13 cellular contexts compared by ENCODE assay signal in genomic region chr19:46635920-46636761, GRCh38. TPM values are rescaled to one million over a fixed set of nuclear protein-coding genes. Genes with fewer than 3 reads are reported as not detected.
DNase-seq lines count a peak whose midpoint lies in the region; ATAC-seq, FAIRE-seq and TF ChIP-seq lines count a peak whose summit lies in the region.
"Had no signal": no experiment of that assay in that cellular context is flagged by ENCODE, and none has a peak within 500 bp of the region (broad histone marks: within the 10 kb centered on the region; RNA-seq: fewer than 3 reads in every experiment).

GNG8 (minus strand) TSS chr19:46636202; CDS start chr19:46634682, 1,520 bp downstream.

- H3K14ac ChIP-seq in H1 (ENCODE audit: insufficient read length), result no peak within 1 kb of the TSS

- H3K27ac Mint-ChIP-seq in activated CD4-positive, alpha-beta memory T cell treated with anti-CD3 and anti-CD28 coated beads for 36 hours, result no peak within 1 kb of the TSS
- no peak within 1 kb of the TSS for H3K27ac Mint-ChIP-seq in activated CD4-positive, alpha-beta memory T cell treated with anti-CD3 and anti-CD28 coated beads, Interleukin-2, amount 10 ng/mL, durations not matched to agents 7 days and 5 days
- H3K27ac Mint-ChIP-seq in stimulated activated memory B cell treated with anti-CD40 and anti-IgM and Interleukin-4, amounts not matched to agents 10 μg/mL and 1 μg/mL and 100 μg/mL, for 72 hours, result no peak within 1 kb of the TSS

- FAIRE-seq in H1 (lab: Jason Lieb, UNC), result no peak
- FAIRE-seq: small intestine had no signal

- H3K4ac ChIP-seq in H1 (replicated peaks; ENCODE audit: insufficient read length, low read depth, low read length), result peak within 1 kb of the TSS; percentile 76

- 0 out of 2 replicates have a peak within 1 kb of the TSS, but pooled peaks have one; percentile 24 for H2AK5ac ChIP-seq in H1 (ENCODE audit: low read depth, low read length)

- no peak for TF ChIP-seq EP300 in H1 (IDR thresholded peaks at IDR 0.05; ENCODE audit: borderline replicate concordance in 1 of 2, low read depth in 2 of 2, low read length in 2 of 2)

- POLR2A ChIA-PET in activated CD4-positive, alpha-beta memory T cell treated with anti-CD3 and anti-CD28 coated beads for 36 hours (lab: Charles Lee), result no interaction called here
- POLR2A ChIA-PET in activated CD4-positive, alpha-beta memory T cell treated with anti-CD3 and anti-CD28 coated beads, Interleukin-2, amount 10 ng/mL, durations not matched to agents 7 days and 5 days (lab: Charles Lee), result interaction anchor here (1.5 kb wide), 1 partner anchor 25 kb away, joined by 6 read pairs; the partner anchor contains the start of gene DACT3
- POLR2A ChIA-PET in H1 (lab: Charles Lee; ENCODE audit: partially characterized antibody), result no interaction called here

- no peak within 1 kb of the TSS for H3K23ac ChIP-seq in H1 (ENCODE audit: insufficient read length)

- H3K4me1 Mint-ChIP-seq in activated CD4-positive, alpha-beta memory T cell treated with anti-CD3 and anti-CD28 coated beads for 36 hours (ENCODE audit: low read depth), result peaks cover 20% of the 10 kb centered on the region
- H3K4me1 Mint-ChIP-seq in activated CD4-positive, alpha-beta memory T cell treated with anti-CD3 and anti-CD28 coated beads, Interleukin-2, amount 10 ng/mL, durations not matched to agents 7 days and 5 days, result peaks cover 27% of the 10 kb centered on the region
- peaks cover 16% of the 10 kb centered on the region for H3K4me1 Mint-ChIP-seq in stimulated activated memory B cell treated with anti-CD40 and anti-IgM and Interleukin-4, amounts not matched to agents 10 μg/mL and 1 μg/mL and 100 μg/mL, for 72 hours

- H3K27me3 ChIP-seq in H1 (replicated peaks in 1 of 4; ENCODE audit: control insufficient read depth in 3 of 4, extremely low read depth in 1 of 4, insufficient read depth in 3 of 4, low read length in 3 of 4), result peaks cover 5 to 62% (median 52%) of the 10 kb centered on the region in 4 experiments

- H3K27ac ChIP-seq in H1 (ENCODE audit: low read depth, low read length), result no peak within 1 kb of the TSS
- H3K27ac ChIP-seq: heart right ventricle had no signal

- H3K18ac ChIP-seq in H1 (ENCODE audit: extremely low read depth, low read length), result no peak within 1 kb of the TSS; the same call in 1 of the 2 replicates

- peak within 1 kb of the TSS; percentile 82 to 87 for H3K4me2 ChIP-seq in H1 (ENCODE audit: insufficient read depth in 1 of 2, low read depth in 2 of 2, low read length in 2 of 2)

- H3K9ac ChIP-seq in H1 (replicated peaks in 1 of 4; ENCODE audit: extremely low read depth in 1 of 4, low read depth in 3 of 4, low read length in 3 of 4), result no peak within 1 kb of the TSS

- no peak within 1 kb of the TSS for H4K5ac ChIP-seq in H1 (ENCODE audit: insufficient read length, low read depth, low read length)

- no peaks in the 10 kb centered on the region for H3K79me1 ChIP-seq in H1 (ENCODE audit: low read depth, low read length)

- intact Hi-C loops in activated CD4-positive, alpha-beta memory T cell treated with anti-CD3 and anti-CD28 coated beads for 36 hours (cut with micrococcal nuclease), result no loop called here

- TF ChIP-seq CTCF in H1 (IDR thresholded peaks at IDR 0.05; ENCODE audit: control extremely low read depth in 1 of 3, insufficient read depth in 1 of 3, low read depth in 1 of 3, low read length in 3 of 3), result no peak

- peak within 1 kb of the TSS; percentile 47 to 97 (median 58); a peak in 5 of 8 replicates for H3K4me3 ChIP-seq in H1 (ENCODE audit: extremely low read depth in 1 of 4, insufficient read depth in 2 of 4, low read depth in 3 of 4, low read length in 4 of 4)

- peaks cover 0 to 24% (median 12%) of the 10 kb centered on the region in 4 experiments; a peak in 6 of 7 replicates for H3K4me1 ChIP-seq in H1 (replicated peaks in 1 of 4; ENCODE audit: control insufficient read depth in 3 of 4, insufficient read depth in 4 of 4, low read length in 3 of 4)

- peaks cover 27% of the 10 kb centered on the region for H3K23me2 ChIP-seq in H1 (ENCODE audit: low read depth, low read length)

- no peak within 1 kb of the TSS for H2BK120ac ChIP-seq in H1 (replicated peaks; ENCODE audit: low read depth, low read length)

- ATAC-seq in stimulated activated memory B cell treated with anti-CD40 and anti-IgM and Interleukin-4, amounts not matched to agents 10 μg/mL and 1 μg/mL and 100 μg/mL, for 72 hours, result peak; percentile 28
- ATAC-seq in GM18502 (IDR thresholded peaks at IDR 0.05; ENCODE audit: poor library complexity, unreplicated experiment), result no peak
- no peak for ATAC-seq in HG03469 (IDR thresholded peaks at IDR 0.05; ENCODE audit: unreplicated experiment)

- H3K9me3 Mint-ChIP-seq in activated CD4-positive, alpha-beta memory T cell treated with anti-CD3 and anti-CD28 coated beads for 36 hours, result no peaks in the 10 kb centered on the region
- H3K9me3 Mint-ChIP-seq in activated CD4-positive, alpha-beta memory T cell treated with anti-CD3 and anti-CD28 coated beads, Interleukin-2, amount 10 ng/mL, durations not matched to agents 7 days and 5 days, result no peaks in the 10 kb centered on the region
- no peaks in the 10 kb centered on the region for H3K9me3 Mint-ChIP-seq in stimulated activated memory B cell treated with anti-CD40 and anti-IgM and Interleukin-4, amounts not matched to agents 10 μg/mL and 1 μg/mL and 100 μg/mL, for 72 hours

- H3K36me3 Mint-ChIP-seq in activated CD4-positive, alpha-beta memory T cell treated with anti-CD3 and anti-CD28 coated beads for 36 hours, result no peaks in the 10 kb centered on the region
- no peaks in the 10 kb centered on the region for H3K36me3 Mint-ChIP-seq in activated CD4-positive, alpha-beta memory T cell treated with anti-CD3 and anti-CD28 coated beads, Interleukin-2, amount 10 ng/mL, durations not matched to agents 7 days and 5 days (ENCODE audit: low read depth)
- peaks cover 19% of the 10 kb centered on the region for H3K36me3 Mint-ChIP-seq in stimulated activated memory B cell treated with anti-CD40 and anti-IgM and Interleukin-4, amounts not matched to agents 10 μg/mL and 1 μg/mL and 100 μg/mL, for 72 hours

- CTCF ChIA-PET in activated CD4-positive, alpha-beta memory T cell treated with anti-CD3 and anti-CD28 coated beads for 36 hours (lab: Charles Lee), result interaction anchor here (0.6 kb wide), 1 partner anchor 94 kb away, joined by 4 read pairs; no protein-coding TSS in a partner anchor
- CTCF ChIA-PET in activated CD4-positive, alpha-beta memory T cell treated with anti-CD3 and anti-CD28 coated beads, Interleukin-2, amount 10 ng/mL, durations not matched to agents 7 days and 5 days (lab: Charles Lee), result interaction anchor here (1.7 kb wide), 1 partner anchor 25 kb away, joined by 11 read pairs; the partner anchor contains the start of gene DACT3
- CTCF ChIA-PET in H1 (lab: Charles Lee; ENCODE audit: partially characterized antibody), result interaction anchor here (0.7 to 1.8 kb wide), 7 partner anchors 8 to 1158 kb away, joined by 3 to 28 read pairs (median 4); partner anchors contain the start of gene DACT3

- no peaks in the 10 kb centered on the region for H3K9me3 ChIP-seq in H1 (ENCODE audit: insufficient read depth in 2 of 2, low read depth in 1 of 2, low read length in 1 of 2)
- H3K9me3 ChIP-seq: heart right ventricle had no signal

- no peak within 1 kb of the TSS for H3K56ac ChIP-seq in H1 (replicated peaks; ENCODE audit: insufficient read length, low read depth, low read length)

- no peak within 1 kb of the TSS for H4K8ac ChIP-seq in H1 (ENCODE audit: extremely low read depth, insufficient read depth, low read length)

- H2BK20ac ChIP-seq in H1 (ENCODE audit: low read length), result no peak within 1 kb of the TSS

- H2AFZ ChIP-seq in H1 (ENCODE audit: low read length), result no peak within 1 kb of the TSS

- H4K20me1 ChIP-seq in H1 (replicated peaks in 1 of 2; ENCODE audit: control insufficient read depth in 1 of 2, insufficient read depth in 2 of 2, low read length in 2 of 2), result peaks cover 0 to 11% of the 10 kb centered on the region in 2 experiments

- H3K79me2 ChIP-seq in H1 (ENCODE audit: control insufficient read depth in 1 of 2, insufficient read depth in 2 of 2, low read length in 2 of 2), result no peaks in the 10 kb centered on the region

- peaks cover 3% of the 10 kb centered on the region for H3K27me3 Mint-ChIP-seq in activated CD4-positive, alpha-beta memory T cell treated with anti-CD3 and anti-CD28 coated beads for 36 hours
- peaks cover 32% of the 10 kb centered on the region for H3K27me3 Mint-ChIP-seq in activated CD4-positive, alpha-beta memory T cell treated with anti-CD3 and anti-CD28 coated beads, Interleukin-2, amount 10 ng/mL, durations not matched to agents 7 days and 5 days
- H3K27me3 Mint-ChIP-seq in stimulated activated memory B cell treated with anti-CD40 and anti-IgM and Interleukin-4, amounts not matched to agents 10 μg/mL and 1 μg/mL and 100 μg/mL, for 72 hours, result peaks cover 8% of the 10 kb centered on the region

- H3K36me3 ChIP-seq in H1 (ENCODE audit: control insufficient read depth in 2 of 4, insufficient read depth in 4 of 4, low read length in 3 of 4), result no peaks in the 10 kb centered on the region
- H3K36me3 ChIP-seq: heart right ventricle had no signal

- no peak within 1 kb of the TSS for H2BK5ac ChIP-seq in H1 (ENCODE audit: low read depth, low read length)

- peak; percentile 48 for DNase-seq in activated CD4-positive, alpha-beta memory T cell treated with anti-CD3 and anti-CD28 coated beads for 36 hours
- DNase-seq in activated CD4-positive, alpha-beta memory T cell treated with anti-CD3 and anti-CD28 coated beads, Interleukin-2, amount 10 ng/mL, durations not matched to agents 7 days and 5 days, result no peak
- DNase-seq in OCI-M1 (lab: John Stamatoyannopoulos, UW) (peak; percentile 64), H1 (ENCODE audit: low read depth in 1 of 2, low spot score in 2 of 2) (peak in 1 of 2 experiments; percentile 66), AG08395 (ENCODE audit: low spot score) (no peak)
- DNase-seq: heart right ventricle, NCI-H774, small intestine had no signal

- TF ChIP-seq POLR2A in H1 (IDR thresholded peaks at IDR 0.05; ENCODE audit: control extremely low read depth in 1 of 2, low read depth in 2 of 2, low read length in 2 of 2), result no peak

- H2BK15ac ChIP-seq in H1 (ENCODE audit: low read length), result peak within 1 kb of the TSS; percentile 97

- H2BK12ac ChIP-seq in H1 (ENCODE audit: low read depth, low read length), result peak within 1 kb of the TSS; percentile 84; the same call in 1 of the 2 replicates

- WGBS in H1 (ENCODE audit: extremely low coverage in 1 of 2, insufficient coverage in 1 of 2, insufficient read length in 1 of 2, insufficient replicate concordance in 2 of 2, low coverage in 1 of 2, low lambda C conversion rate in 2 of 2, missing lambda C conversion rate in 1 of 2), 2 experiments, result 30% methylated on average over 21 of the region's 34 CpGs; no CpG with 5 or more reads in 1 of the 2 experiments

- H4K91ac ChIP-seq in H1 (replicated peaks; ENCODE audit: insufficient read length, low read length), result no peak within 1 kb of the TSS

- TF ChIP-seq RAD21 in H1 (IDR thresholded peaks at IDR 0.05 in 1 of 2, conservative IDR thresholded peaks at IDR 0.05 in 1 of 2; ENCODE audit: low read depth in 2 of 2, low read length in 2 of 2), result no peak

- peak within 1 kb of the TSS; percentile 68 for H3K4me3 Mint-ChIP-seq in activated CD4-positive, alpha-beta memory T cell treated with anti-CD3 and anti-CD28 coated beads for 36 hours
- no peak within 1 kb of the TSS for H3K4me3 Mint-ChIP-seq in activated CD4-positive, alpha-beta memory T cell treated with anti-CD3 and anti-CD28 coated beads, Interleukin-2, amount 10 ng/mL, durations not matched to agents 7 days and 5 days
- H3K4me3 Mint-ChIP-seq in stimulated activated memory B cell treated with anti-CD40 and anti-IgM and Interleukin-4, amounts not matched to agents 10 μg/mL and 1 μg/mL and 100 μg/mL, for 72 hours, result peak within 1 kb of the TSS; percentile 85

RNA-seq across cellular contexts. Expression of gene GNG8, which starts in this region (rescaled TPM):
- total RNA-seq in activated CD4-positive, alpha-beta memory T cell treated with anti-CD3 and anti-CD28 coated beads for 36 hours, result 1 to 10 TPM; 9.5 TPM
- 1 to 10 TPM; 3.1 to 3.4 TPM for total RNA-seq in activated CD4-positive, alpha-beta memory T cell treated with anti-CD3 and anti-CD28 coated beads, Interleukin-2, amount 10 ng/mL, durations not matched to agents 7 days and 5 days
- not detected in 2 replicates for total RNA-seq in H1 (2021; fragmentation: NEBNext Ultra II Directional; extraction: Animal tissue kit (Norgen Biotek cat#: 25700))
- polyA plus RNA-seq in H1 (2011; rRNA removed), result not detected in 2 replicates
- polyA plus RNA-seq in H1 (2011; cell fraction: cytosol; rRNA removed), result not detected
- not detected for polyA plus RNA-seq in H1 (2011; cell fraction: nucleus; rRNA removed)
- 3.6 TPM in 1 of 4 replicates, not detected in the others for polyA plus RNA-seq in H1 (2012, experiment 1 of 2)
- polyA plus RNA-seq in H1 (2012, experiment 2 of 2), result not detected
- not detected for polyA plus RNA-seq in H1 (2013, experiment 1 of 2)
- polyA plus RNA-seq in H1 (2013, experiment 2 of 2), result 1.7 TPM
- not detected in 2 replicates for polyA minus RNA-seq in H1 (2011; rRNA and poly(A)+ RNA removed)
- polyA minus RNA-seq in H1 (2011; cell fraction: cytosol; rRNA and poly(A)+ RNA removed), result not detected
- not detected for polyA minus RNA-seq in H1 (2011; cell fraction: nucleus; rRNA and poly(A)+ RNA removed)
- total RNA-seq: mucosa of gallbladder had no signal
- polyA plus RNA-seq: BJ, heart right ventricle, small intestine had no signal

Comparison
In these comparisons a context has a peak if more than half of its experiments do, and no peak if none do; other contexts are left out.
1. DNase-seq: peak in activated CD4-positive, alpha-beta memory T cell treated with anti-CD3 and anti-CD28 coated beads for 36 hours (single experiment) and OCI-M1 (single experiment); none in activated CD4-positive, alpha-beta memory T cell treated with anti-CD3 and anti-CD28 coated beads, Interleukin-2, amount 10 ng/mL, durations not matched to agents 7 days and 5 days (single experiment) and AG08395 (single experiment).